In the genomic region with DNA sequence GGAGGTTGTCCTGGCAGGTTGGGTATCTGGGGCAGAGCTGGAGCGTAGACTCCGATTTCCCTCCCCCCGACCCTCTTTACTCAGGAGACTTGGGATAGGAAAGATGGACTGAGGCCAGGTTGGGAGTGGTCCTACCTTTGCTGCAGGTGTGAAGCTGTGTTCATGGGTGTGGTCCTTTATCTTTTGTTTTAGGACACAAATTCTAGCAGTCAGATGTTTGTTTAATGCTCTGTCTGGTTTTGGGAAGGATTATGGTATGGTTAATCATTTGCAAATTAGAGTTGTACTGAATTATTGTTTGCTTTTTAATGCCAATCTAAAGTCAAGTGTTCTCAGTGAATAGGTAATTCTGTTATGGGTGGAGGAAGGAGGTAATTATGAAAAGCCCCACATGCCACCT, we compare ENCODE assay signal across 9 cellular contexts. TPM values are rescaled to one million over a fixed set of nuclear protein-coding genes. Genes with fewer than 3 reads are reported as not detected.
A peak's percentile ranks its signal among the peaks of the same experiment; 100 is the strongest.
DNase-seq lines count a peak whose midpoint lies in the region; ATAC-seq and TF ChIP-seq lines count a peak whose summit lies in the region.
"Had no signal": no experiment of that assay in that cellular context is flagged by ENCODE, and none has a peak within 500 bp of the region (broad histone marks: within the 10 kb centered on the region; RNA-seq: fewer than 3 reads in every experiment).

No MANE protein-coding gene starts in this region.

- peaks cover 85% of the 10 kb centered on the region for H3K4me1 Mint-ChIP-seq in stimulated activated naive CD8-positive, alpha-beta T cell treated with anti-CD3 and anti-CD28 coated beads, Interleukin-15, Interleukin-2, amounts not matched to agents 100 ng/mL and 50 ng/mL, for 24 hours (ENCODE audit: low read depth)

- no peaks in the 10 kb centered on the region for H3K27me3 Mint-ChIP-seq in stimulated activated naive CD8-positive, alpha-beta T cell treated with anti-CD3 and anti-CD28 coated beads, Interleukin-15, Interleukin-2, amounts not matched to agents 100 ng/mL and 50 ng/mL, for 24 hours

- H3K4me3 ChIP-seq in RWPE2 (ENCODE audit: severe bottlenecking) = no peak overlapping the region
- no peak overlapping the region for H3K4me3 ChIP-seq in hepatocyte

- no peaks in the 10 kb centered on the region for H3K9me2 ChIP-seq in hepatocyte (replicated peaks; ENCODE audit: insufficient read depth)

- peaks cover 98% of the 10 kb centered on the region for H3K79me2 ChIP-seq in hepatocyte

- H3K36me3 ChIP-seq in RWPE2 (ENCODE audit: low read depth) = peaks cover 29% of the 10 kb centered on the region
- no peaks in the 10 kb centered on the region for H3K36me3 ChIP-seq in hepatocyte (replicated peaks; ENCODE audit: insufficient read depth, low read depth)

- H3K4me1 ChIP-seq in RWPE2 (ENCODE audit: insufficient read depth, poor library complexity, severe bottlenecking) (peaks cover 43% of the 10 kb centered on the region), hepatocyte (ENCODE audit: insufficient read depth) (peaks cover 33% of the 10 kb centered on the region)

- no peak overlapping the region for H2AFZ ChIP-seq in hepatocyte

- peaks cover 52% of the 10 kb centered on the region for H4K20me1 ChIP-seq in hepatocyte (ENCODE audit: insufficient read depth, poor library complexity, severe bottlenecking)

- H3K27ac ChIP-seq in RWPE2 (ENCODE audit: poor library complexity, severe bottlenecking) = peak overlapping the region; percentile 26
- H3K27ac ChIP-seq in hepatocyte = peak overlapping the region; percentile 24

- H3K4me3 Mint-ChIP-seq in stimulated activated naive CD8-positive, alpha-beta T cell treated with anti-CD3 and anti-CD28 coated beads, Interleukin-15, Interleukin-2, amounts not matched to agents 100 ng/mL and 50 ng/mL, for 24 hours = peak overlapping the region; percentile 33

- H3K36me3 Mint-ChIP-seq in stimulated activated naive CD8-positive, alpha-beta T cell treated with anti-CD3 and anti-CD28 coated beads, Interleukin-15, Interleukin-2, amounts not matched to agents 100 ng/mL and 50 ng/mL, for 24 hours (ENCODE audit: low read depth) = peaks cover 32% of the 10 kb centered on the region

- 79% methylated on average over 3 of the region's 3 CpGs for WGBS in hepatocyte (ENCODE audit: low lambda C conversion rate, missing lambda C conversion rate)

- TF ChIP-seq CTCF in RWPE2 (IDR thresholded peaks at IDR 0.05; ENCODE audit: poor library complexity, severe bottlenecking) (no peak), hepatocyte (IDR thresholded peaks at IDR 0.05; ENCODE audit: poor library complexity) (no peak)

- H3K9me3 ChIP-seq in RWPE2 (ENCODE audit: severe bottlenecking) = no peaks in the 10 kb centered on the region
- no peaks in the 10 kb centered on the region for H3K9me3 ChIP-seq in hepatocyte (ENCODE audit: low read depth)

- H3K9me3 Mint-ChIP-seq in stimulated activated naive CD8-positive, alpha-beta T cell treated with anti-CD3 and anti-CD28 coated beads, Interleukin-15, Interleukin-2, amounts not matched to agents 100 ng/mL and 50 ng/mL, for 24 hours = no peaks in the 10 kb centered on the region

- no peak for ATAC-seq in stimulated activated naive CD8-positive, alpha-beta T cell treated with anti-CD3 and anti-CD28 coated beads, Interleukin-15, Interleukin-2, amounts not matched to agents 100 U/mL and 50 U/mL, for 24 hours
- no peak for ATAC-seq in RWPE2 (ENCODE audit: low read depth)

- peak overlapping the region; percentile 28 for H3K4me2 ChIP-seq in hepatocyte

- no peak for DNase-seq in stimulated activated naive CD8-positive, alpha-beta T cell treated with anti-CD3 and anti-CD28 coated beads, Interleukin-15, Interleukin-2, amounts not matched to agents 100 U/mL and 50 U/mL, for 24 hours
- DNase-seq in RWPE2 (ENCODE audit: low spot score) = no peak
- no peak for DNase-seq in hepatocyte (ENCODE audit: low spot score)
- DNase-seq in germinal center (ENCODE audit: low spot score) = no peak
- DNase-seq in DMS153 (lab: John Stamatoyannopoulos, UW) = no peak
- DNase-seq in KG1 (lab: John Stamatoyannopoulos, UW) = no peak
- no peak for DNase-seq in amygdala (lab: John Stamatoyannopoulos, UW)
- DNase-seq: activated gamma-delta T cell had no signal

- H3K27ac Mint-ChIP-seq in stimulated activated naive CD8-positive, alpha-beta T cell treated with anti-CD3 and anti-CD28 coated beads, Interleukin-15, Interleukin-2, amounts not matched to agents 100 ng/mL and 50 ng/mL, for 24 hours = peak overlapping the region; percentile 43

- no peaks in the 10 kb centered on the region for H3K27me3 ChIP-seq in RWPE2 (ENCODE audit: insufficient read depth, poor library complexity, severe bottlenecking)
- no peaks in the 10 kb centered on the region for H3K27me3 ChIP-seq in hepatocyte

RNA-seq across cellular contexts. Expression of gene FAM120AOS, which starts 14.1 kb away (rescaled TPM):
- total RNA-seq in hepatocyte = 48.1 and 56.0 TPM in 2 replicates
- 62.4 and 62.8 TPM in 2 replicates for polyA plus RNA-seq in hepatocyte

RNA-seq across cellular contexts. Expression of gene FAM120A, which starts 16.0 kb away (rescaled TPM):
- total RNA-seq in hepatocyte = 42.5 and 49.3 TPM in 2 replicates
- 13.7 and 16.0 TPM in 2 replicates for polyA plus RNA-seq in hepatocyte
